Comparison of ENCODE assay signal across 14 cellular contexts in the genomic region with DNA sequence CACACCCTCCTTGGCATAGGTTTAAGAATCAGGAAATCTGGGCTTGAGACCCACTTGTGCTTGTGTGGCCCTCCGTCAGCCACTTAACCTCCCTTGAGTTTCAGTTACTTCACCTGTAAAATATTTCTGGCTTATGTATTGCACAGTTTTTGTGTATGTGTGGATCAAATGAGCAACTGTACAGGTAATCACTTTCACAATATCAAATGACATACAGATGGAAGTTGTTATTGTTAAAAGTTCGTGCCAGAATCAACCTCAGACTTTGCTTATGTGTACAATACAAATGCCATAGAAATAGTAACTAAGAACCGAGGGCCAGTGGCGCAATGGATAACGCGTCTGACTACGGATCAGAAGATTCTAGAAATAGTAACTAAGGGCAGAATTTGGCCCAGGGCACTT.
DNase-seq lines count a peak whose midpoint lies in the region; ATAC-seq, FAIRE-seq and TF ChIP-seq lines count a peak whose summit lies in the region.
"Had no signal": no experiment of that assay in that cellular context is flagged by ENCODE, and none has a peak within 500 bp of the region (broad histone marks: within the 10 kb centered on the region; RNA-seq: fewer than 3 reads in every experiment).

No MANE protein-coding gene starts in this region.

- WGBS in K562 (ENCODE audit: insufficient coverage, low coverage, missing lambda C conversion rate): 12% methylated on average over 7 of the region's 7 CpGs
- WGBS in hepatocyte (ENCODE audit: low lambda C conversion rate, missing lambda C conversion rate): 57% methylated on average over 7 of the region's 7 CpGs
- WGBS in transverse colon (ENCODE audit: low coverage in 1 of 2), 2 donors: 38 to 49% methylated on average over 7 of the region's 7 CpGs

- H3K4me3 ChIP-seq in K562 (no peak overlapping the region), hepatocyte (no peak overlapping the region), transverse colon (no peak overlapping the region), Caco-2 (ENCODE audit: low read depth, low read length) (no peak overlapping the region)
- H3K4me3 ChIP-seq: dorsolateral prefrontal cortex, heart right ventricle, skin epidermis had no signal

- H3K27me3 Mint-ChIP-seq in HFFc6 (ENCODE audit: insufficient read depth): peaks cover 5% of the 10 kb centered on the region
- no peaks in the 10 kb centered on the region for H3K27me3 Mint-ChIP-seq in Caco-2 (ENCODE audit: insufficient read depth, unreplicated experiment)
- H3K27me3 Mint-ChIP-seq in activated T-cell treated with anti-CD3 and anti-CD28 coated beads, Interleukin-2, amount 50 U/mL, for 4 hours (ENCODE audit: low read depth): peaks cover 7% of the 10 kb centered on the region

- H3K9me1 ChIP-seq in K562 (ENCODE audit: control insufficient read depth, insufficient read depth, low read length): no peaks in the 10 kb centered on the region

- no peak for TF ChIP-seq POLR2A in K562 (conservative IDR thresholded peaks at IDR 0.05)
- no peak for TF ChIP-seq POLR2A in transverse colon (IDR thresholded peaks at IDR 0.05)

- DNase-seq in HFFc6: peak; percentile 79
- no peak for DNase-seq in K562 (ENCODE audit: extremely low read depth in 1 of 4, low spot score in 3 of 4)
- no peak for DNase-seq in hepatocyte (ENCODE audit: low spot score)
- no peak for DNase-seq in transverse colon
- no peak for DNase-seq in nucleus accumbens (lab: John Stamatoyannopoulos, UW)
- no peak for DNase-seq in epidermal melanocyte (ENCODE audit: insufficient read length, low spot score)
- no peak for DNase-seq in Caco-2
- DNase-seq in activated T-cell treated with anti-CD3 and anti-CD28 coated beads, Interleukin-2, amount 50 U/mL, for 4 hours: no peak
- DNase-seq: anterior cingulate cortex, dorsolateral prefrontal cortex, heart right ventricle, NCI-H1930 had no signal

- H3K9me3 Mint-ChIP-seq in HFFc6 (no peaks in the 10 kb centered on the region), Caco-2 (ENCODE audit: unreplicated experiment) (no peaks in the 10 kb centered on the region)
- H3K9me3 Mint-ChIP-seq in activated T-cell treated with anti-CD3 and anti-CD28 coated beads, Interleukin-2, amount 50 U/mL, for 4 hours: no peaks in the 10 kb centered on the region

- H3K36me3 Mint-ChIP-seq in HFFc6 (ENCODE audit: low read depth) (no peaks in the 10 kb centered on the region), Caco-2 (ENCODE audit: insufficient read depth, unreplicated experiment) (no peaks in the 10 kb centered on the region)
- no peaks in the 10 kb centered on the region for H3K36me3 Mint-ChIP-seq in activated T-cell treated with anti-CD3 and anti-CD28 coated beads, Interleukin-2, amount 50 U/mL, for 4 hours (ENCODE audit: insufficient read depth)

- no peaks in the 10 kb centered on the region for H3K79me2 ChIP-seq in K562 (ENCODE audit: control insufficient read depth, insufficient read depth, low read length)
- no peaks in the 10 kb centered on the region for H3K79me2 ChIP-seq in hepatocyte

- H3K27me3 ChIP-seq in K562 (ENCODE audit: control insufficient read depth in 2 of 2, insufficient read depth in 2 of 2, low read length in 2 of 2): no peaks in the 10 kb centered on the region
- H3K27me3 ChIP-seq in hepatocyte: no peaks in the 10 kb centered on the region
- H3K27me3 ChIP-seq in transverse colon: no peaks in the 10 kb centered on the region
- H3K27me3 ChIP-seq in Caco-2 (replicated peaks; ENCODE audit: control insufficient read depth, insufficient read depth, low read length): no peaks in the 10 kb centered on the region
- H3K27me3 ChIP-seq: dorsolateral prefrontal cortex, heart right ventricle, neutrophil had no signal

- TF ChIP-seq CTCF in HFFc6 (IDR thresholded peaks at IDR 0.05) (no peak), K562 (IDR thresholded peaks at IDR 0.05 in 2 of 3, conservative IDR thresholded peaks at IDR 0.05 in 1 of 3; ENCODE audit: insufficient read depth in 2 of 3, low read depth in 1 of 3, low read length in 3 of 3) (no peak), hepatocyte (IDR thresholded peaks at IDR 0.05; ENCODE audit: poor library complexity) (no peak), transverse colon (IDR thresholded peaks at IDR 0.05) (no peak), Caco-2 (IDR thresholded peaks at IDR 0.05; ENCODE audit: insufficient read depth in 1 of 2, low read depth in 1 of 2, low read length in 1 of 2, severe bottlenecking in 1 of 2, unreplicated experiment in 1 of 2) (no peak)

- H3K27ac Mint-ChIP-seq in HFFc6 (peak overlapping the region; percentile 81), Caco-2 (ENCODE audit: unreplicated experiment) (no peak overlapping the region)

- in situ Hi-C loops in K562 (cut with MboI): no loop called here
- in situ Hi-C loops in transverse colon (cut with MboI; ENCODE audit: low pct_ligation_motif_present in 1 of 4, low pct_unique_long_range_greater_than_20kb in 1 of 4, low sequenced_read_pairs in 3 of 4): no loop called here

- H3K4me1 Mint-ChIP-seq in HFFc6 (ENCODE audit: low read depth) (peaks cover 25% of the 10 kb centered on the region), Caco-2 (ENCODE audit: low read depth, unreplicated experiment) (peaks cover 21% of the 10 kb centered on the region)
- H3K4me1 Mint-ChIP-seq in activated T-cell treated with anti-CD3 and anti-CD28 coated beads, Interleukin-2, amount 50 U/mL, for 4 hours (ENCODE audit: low read depth): no peaks in the 10 kb centered on the region

- H4K20me1 ChIP-seq in K562 (replicated peaks; ENCODE audit: control insufficient read depth, insufficient read depth, low read length) (no peaks in the 10 kb centered on the region), hepatocyte (ENCODE audit: insufficient read depth, poor library complexity, severe bottlenecking) (no peaks in the 10 kb centered on the region)

- POLR2A ChIA-PET in K562 (lab: Yijun Ruan, JAX) (interaction anchor here (0.7 kb wide), 1 partner anchor 30 kb away, joined by 3 read pairs; no protein-coding TSS in a partner anchor), Caco-2 (lab: Charles Lee) (no interaction called here)

- peak; percentile 41 for ATAC-seq in K562
- no peak for ATAC-seq in activated T-cell treated with anti-CD3 and anti-CD28 coated beads, Interleukin-2, amount 50 U/mL, for 4 hours
- ATAC-seq: heart right ventricle had no signal

- H3K4me3 Mint-ChIP-seq in HFFc6: peak overlapping the region; percentile 82
- H3K4me3 Mint-ChIP-seq in Caco-2 (ENCODE audit: unreplicated experiment): no peak overlapping the region
- H3K4me3 Mint-ChIP-seq in activated T-cell treated with anti-CD3 and anti-CD28 coated beads, Interleukin-2, amount 50 U/mL, for 4 hours: no peak overlapping the region

- H3K27ac ChIP-seq in K562 (ENCODE audit: extremely low read depth, low read depth, low read length) (peak overlapping the region; percentile 74; the same call in 2 of the 3 replicates), hepatocyte (peak overlapping the region; percentile 51), transverse colon (peak overlapping the region; percentile 58 to 77 (median 72))
- H3K27ac ChIP-seq: dorsolateral prefrontal cortex, heart right ventricle, neutrophil had no signal

- H3K9me3 ChIP-seq in K562 (replicated peaks; ENCODE audit: control insufficient read depth, insufficient read depth, low read depth, low read length): no peaks in the 10 kb centered on the region
- H3K9me3 ChIP-seq in hepatocyte (ENCODE audit: low read depth): no peaks in the 10 kb centered on the region
- H3K9me3 ChIP-seq in transverse colon: no peaks in the 10 kb centered on the region
- no peaks in the 10 kb centered on the region for H3K9me3 ChIP-seq in Caco-2
- H3K9me3 ChIP-seq: heart right ventricle, neutrophil had no signal

- CTCF ChIA-PET in K562 (lab: Yijun Ruan, JAX; ENCODE audit: low intra/inter-chr PET ratio): no interaction called here
- CTCF ChIA-PET in Caco-2 (lab: Charles Lee): no interaction called here

- peak overlapping the region; percentile 60 for H3K4me2 ChIP-seq in K562 (ENCODE audit: insufficient read depth, low read length)
- H3K4me2 ChIP-seq in hepatocyte: peak overlapping the region; percentile 16

- H3K9me2 ChIP-seq in hepatocyte (replicated peaks; ENCODE audit: insufficient read depth): no peaks in the 10 kb centered on the region

- no peak overlapping the region; a peak in 1 of 4 replicates for H3K9ac ChIP-seq in K562 (ENCODE audit: insufficient read depth in 1 of 2, low read depth in 2 of 2, low read length in 2 of 2)

- no peak for TF ChIP-seq RAD21 in K562 (CRISPR knock-in tag; conservative IDR thresholded peaks at IDR 0.05 in 1 of 2, IDR thresholded peaks at IDR 0.05 in 1 of 2)

- peaks cover 2 to 32% of the 10 kb centered on the region in 2 experiments for H3K4me1 ChIP-seq in K562 (replicated peaks in 1 of 2; ENCODE audit: control insufficient read depth in 2 of 2, insufficient read depth in 2 of 2, low read length in 2 of 2)
- peaks cover 10% of the 10 kb centered on the region for H3K4me1 ChIP-seq in hepatocyte (ENCODE audit: insufficient read depth)
- peaks cover 5 to 33% (median 13%) of the 10 kb centered on the region in 4 donors for H3K4me1 ChIP-seq in transverse colon
- H3K4me1 ChIP-seq in Caco-2: peaks cover 29% of the 10 kb centered on the region
- H3K4me1 ChIP-seq: heart right ventricle had no signal

- no peaks in the 10 kb centered on the region for H3K36me3 ChIP-seq in K562 (ENCODE audit: control insufficient read depth, insufficient read depth, low read length)
- no peaks in the 10 kb centered on the region for H3K36me3 ChIP-seq in hepatocyte (replicated peaks; ENCODE audit: insufficient read depth, low read depth)
- no peaks in the 10 kb centered on the region for H3K36me3 ChIP-seq in transverse colon
- H3K36me3 ChIP-seq in Caco-2 (ENCODE audit: control insufficient read depth, insufficient read depth, low read length): no peaks in the 10 kb centered on the region
- H3K36me3 ChIP-seq: heart right ventricle, neutrophil had no signal

- no TSS peak for BruUV-seq in K562 (replicated peaks; lab: Mats Ljungman, UMichigan)
- BruUV-seq in Caco-2 (replicated peaks; lab: Mats Ljungman, UMichigan): no TSS peak

- H2AFZ ChIP-seq in K562 (ENCODE audit: low read depth, low read length) (peak overlapping the region; percentile 87), hepatocyte (no peak overlapping the region)

- intact Hi-C loops in K562 (cut with micrococcal nuclease) (no loop called here), transverse colon (cut with DNase I; ENCODE audit: low total_unique reads) (no loop called here), Caco-2 (cut with micrococcal nuclease; ENCODE audit: unreplicated experiment) (no loop called here)

- no peak for FAIRE-seq in K562 (lab: Jason Lieb, UNC)

- TF ChIP-seq EP300 in K562 (IDR thresholded peaks at IDR 0.05; ENCODE audit: low read length) (no peak), transverse colon (IDR thresholded peaks at IDR 0.05; ENCODE audit: low read depth) (no peak)

TF ChIP-seq in K562, 482 proteins besides CTCF, POLR2A, EP300 and RAD21 (continues in another document):
- TF ChIP-seq CEBPB (tag; IDR thresholded peaks at IDR 0.05): peak; percentile 74
